8 cellular contexts compared by ENCODE assay signal in the genomic region with DNA sequence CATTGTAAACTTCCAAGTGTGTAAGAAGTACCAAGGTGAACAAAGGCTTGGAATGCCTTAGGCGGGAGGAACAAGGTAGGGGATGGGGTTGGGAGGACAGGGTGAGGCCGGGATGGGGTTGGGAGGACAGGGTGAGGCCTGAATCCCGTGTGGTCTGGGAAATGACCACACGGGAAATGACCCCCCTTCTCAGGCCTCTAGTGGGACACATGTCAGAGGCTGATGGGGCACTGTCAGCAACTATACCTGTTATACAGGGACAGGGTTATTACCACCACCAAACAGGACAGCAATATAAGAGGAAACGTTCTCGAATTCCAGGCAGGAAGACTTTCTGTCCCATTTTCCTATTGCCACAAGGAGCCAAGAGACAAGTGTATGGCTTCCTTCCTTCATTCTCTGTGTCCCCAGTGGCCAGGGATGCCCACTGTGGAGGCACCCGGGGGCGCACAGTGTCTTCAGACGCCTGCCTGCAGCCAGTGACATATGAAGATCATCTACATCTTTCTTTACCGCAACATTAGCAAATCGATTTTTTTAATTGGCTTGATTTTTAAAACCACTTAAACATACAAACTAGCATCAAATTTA. TPM values are rescaled to one million over a fixed set of nuclear protein-coding genes. Genes with fewer than 3 reads are reported as not detected.
A peak's percentile ranks its signal among the peaks of the same experiment; 100 is the strongest.
DNase-seq lines count a peak whose midpoint lies in the region; ATAC-seq and TF ChIP-seq lines count a peak whose summit lies in the region.

No MANE protein-coding gene starts in this region.

- 25 to 48% methylated on average over 10 of the region's 11 CpGs for WGBS in testis, 2 donors

- peak overlapping the region; percentile 99 for H3K4me3 Mint-ChIP-seq in T-helper 1 cell treated with Interleukin-12 subunit alpha and Interleukin-12 subunit beta and Interleukin-4 antibody, amounts not matched to agents 30 μg/mL and 1 μg/mL, for 36 hours
- H3K4me3 Mint-ChIP-seq in stimulated activated effector memory CD8-positive, alpha-beta T cell treated with anti-CD3 and anti-CD28 coated beads, Interleukin-12 subunit alpha, Interleukin-12 subunit beta, amount 100 ng/mL, for 72 hours: peak overlapping the region; percentile 91

- no peak for ATAC-seq in stimulated activated effector memory CD8-positive, alpha-beta T cell treated with anti-CD3 and anti-CD28 coated beads, Interleukin-12 subunit alpha, Interleukin-12 subunit beta, amount 100 ng/mL, for 72 hours
- ATAC-seq in HG02678 (IDR thresholded peaks at IDR 0.05; ENCODE audit: unreplicated experiment): no peak

- peaks cover 41% of the 10 kb centered on the region for H3K4me1 Mint-ChIP-seq in T-helper 1 cell treated with Interleukin-12 subunit alpha and Interleukin-12 subunit beta and Interleukin-4 antibody, amounts not matched to agents 30 μg/mL and 1 μg/mL, for 36 hours (ENCODE audit: low read depth)
- H3K4me1 Mint-ChIP-seq in stimulated activated effector memory CD8-positive, alpha-beta T cell treated with anti-CD3 and anti-CD28 coated beads, Interleukin-12 subunit alpha, Interleukin-12 subunit beta, amount 100 ng/mL, for 72 hours: peaks cover 24% of the 10 kb centered on the region

- H3K36me3 ChIP-seq in testis (ENCODE audit: low read depth, missing control alignments): no peaks in the 10 kb centered on the region

- intact Hi-C loops in testis (cut with DNase I; ENCODE audit: low total_unique reads): no loop called here

- no peaks in the 10 kb centered on the region for H3K27me3 Mint-ChIP-seq in T-helper 1 cell treated with Interleukin-12 subunit alpha and Interleukin-12 subunit beta and Interleukin-4 antibody, amounts not matched to agents 30 μg/mL and 1 μg/mL, for 36 hours (ENCODE audit: low read depth)

- H3K4me3 ChIP-seq in fibroblast of mammary gland (ENCODE audit: control insufficient read depth, low read depth, low read length) (peak overlapping the region; percentile 85), testis (peak overlapping the region in 1 of 2 donors; percentile 51)

- H3K27ac ChIP-seq in testis: no peak overlapping the region

- no peak for DNase-seq in T-helper 1 cell
- peak; percentile 11 for DNase-seq in RPMI7951 (ENCODE audit: low read depth)
- no peak for DNase-seq in fibroblast of mammary gland (ENCODE audit: low read depth)
- no peak for DNase-seq in stimulated activated effector memory CD8-positive, alpha-beta T cell treated with anti-CD3 and anti-CD28 coated beads, Interleukin-12 subunit alpha, Interleukin-12 subunit beta, amount 100 ng/mL, for 72 hours (ENCODE audit: low spot score in 2 of 2)
- DNase-seq in RPMI8226: no peak
- DNase-seq in testis: no peak

- peak overlapping the region; percentile 97 for H3K27ac Mint-ChIP-seq in T-helper 1 cell treated with Interleukin-12 subunit alpha and Interleukin-12 subunit beta and Interleukin-4 antibody, amounts not matched to agents 30 μg/mL and 1 μg/mL, for 36 hours
- H3K27ac Mint-ChIP-seq in stimulated activated effector memory CD8-positive, alpha-beta T cell treated with anti-CD3 and anti-CD28 coated beads, Interleukin-12 subunit alpha, Interleukin-12 subunit beta, amount 100 ng/mL, for 72 hours: peak overlapping the region; percentile 89

- H3K4me1 ChIP-seq in testis: peaks cover 9% of the 10 kb centered on the region

- TF ChIP-seq POLR2A in testis (IDR thresholded peaks at IDR 0.05): no peak

- no peaks in the 10 kb centered on the region for H3K9me3 Mint-ChIP-seq in T-helper 1 cell treated with Interleukin-12 subunit alpha and Interleukin-12 subunit beta and Interleukin-4 antibody, amounts not matched to agents 30 μg/mL and 1 μg/mL, for 36 hours
- H3K9me3 Mint-ChIP-seq in stimulated activated effector memory CD8-positive, alpha-beta T cell treated with anti-CD3 and anti-CD28 coated beads, Interleukin-12 subunit alpha, Interleukin-12 subunit beta, amount 100 ng/mL, for 72 hours: no peaks in the 10 kb centered on the region

- TF ChIP-seq CTCF in fibroblast of mammary gland (conservative IDR thresholded peaks at IDR 0.05; ENCODE audit: control insufficient read depth, insufficient read depth, low read depth, low read length): no peak
- TF ChIP-seq CTCF in testis (IDR thresholded peaks at IDR 0.05): no peak

- peaks cover 35% of the 10 kb centered on the region for H3K36me3 Mint-ChIP-seq in T-helper 1 cell treated with Interleukin-12 subunit alpha and Interleukin-12 subunit beta and Interleukin-4 antibody, amounts not matched to agents 30 μg/mL and 1 μg/mL, for 36 hours (ENCODE audit: low read depth)
- H3K36me3 Mint-ChIP-seq in stimulated activated effector memory CD8-positive, alpha-beta T cell treated with anti-CD3 and anti-CD28 coated beads, Interleukin-12 subunit alpha, Interleukin-12 subunit beta, amount 100 ng/mL, for 72 hours: peaks cover 58% of the 10 kb centered on the region

- no peaks in the 10 kb centered on the region for H3K27me3 ChIP-seq in testis

- H3K9me3 ChIP-seq in testis: no peaks in the 10 kb centered on the region

RNA-seq across cellular contexts. Expression of a gene that starts 1.3 kb away (rescaled TPM):
- total RNA-seq in RPMI7951 (2014; rRNA removed; shearing (Covaris generic)): 41.8 and 48.5 TPM in 2 replicates
- 1 to 10 TPM; 4.5 to 7.2 TPM for total RNA-seq in testis
- polyA plus RNA-seq in testis (ENCODE audit: insufficient read depth, low read depth, low replicate concordance): 4.0 TPM
